ENCODE assay signal across 30 cellular contexts in genomic region chr13:45941261-45941660, GRCh38.
DNase-seq lines count a peak whose midpoint lies in the region; ATAC-seq and TF ChIP-seq lines count a peak whose summit lies in the region.
"Had no signal": no experiment of that assay in that cellular context is flagged by ENCODE, and none has a peak within 500 bp of the region (broad histone marks: within the 10 kb centered on the region; RNA-seq: fewer than 3 reads in every experiment).

No MANE protein-coding gene starts in this region.

- in situ Hi-C loops in SK-MEL-5 (cut with HindIII; ENCODE audit: low pct_unique_long_range_greater_than_20kb, low sequenced_read_pairs): no loop called here

- H3K79me2 ChIP-seq in DND-41 (ENCODE audit: insufficient read depth, low read length): no peaks in the 10 kb centered on the region

- H3K36me3 ChIP-seq in DND-41 (ENCODE audit: insufficient read depth, low read length): no peaks in the 10 kb centered on the region
- H3K36me3 ChIP-seq: ascending aorta, tibial artery, vagina had no signal

- no peak overlapping the region for H3K4me2 ChIP-seq in DND-41 (ENCODE audit: insufficient read depth, low read length)
- H3K4me2 ChIP-seq: KMS-11 had no signal

- H3K9ac ChIP-seq in DND-41 (ENCODE audit: low read depth, low read length): no peak overlapping the region
- H3K9ac ChIP-seq: GM23248, KMS-11 had no signal

- H3K27ac ChIP-seq in DND-41 (ENCODE audit: low read length): no peak overlapping the region
- H3K27ac ChIP-seq: ascending aorta, GM23248, KMS-11, tibial artery, vagina had no signal

- H3K4me1 ChIP-seq in DND-41 (ENCODE audit: insufficient read depth, low read length): no peaks in the 10 kb centered on the region
- H3K4me1 ChIP-seq: ascending aorta, tibial artery, vagina had no signal

- H3K4me3 ChIP-seq in DND-41 (ENCODE audit: low read depth in 1 of 2, low read length in 2 of 2): no peak overlapping the region
- H3K4me3 ChIP-seq: ascending aorta, GM23248, lung, tibial artery, vagina had no signal

- DNase-seq in DND-41: peak; percentile 11
- peak; percentile 0 for DNase-seq in HPDE6-E6E7 (ENCODE audit: extremely low spot score)
- peak; percentile 8 for DNase-seq in SK-MEL-5 (ENCODE audit: low read depth, low spot score)
- peak; percentile 49 for DNase-seq in iPS-NIHi11 (ENCODE audit: low spot score)
- no peak for DNase-seq in SW480 (ENCODE audit: low spot score)
- DNase-seq in NCI-H1092 (lab: John Stamatoyannopoulos, UW): no peak
- DNase-seq: activated CD4-positive, alpha-beta T cell treated with anti-CD3 and anti-CD28 coated beads, Interleukin-2, amount 10 ng/mL, durations not matched to agents 7 days and 5 days; activated gamma-delta T cell treated with Interleukin-2 at 50 U/mL for 16 hours; activated T-cell treated with anti-CD3 and anti-CD28 coated beads, Interleukin-2, amount 50 U/mL, for 24 hours; CD8-positive, alpha-beta memory T cell; GDM1; GM23248; HFFc6; immature natural killer cell; left cardiac atrium; natural killer cell; NCI-H1436 treated with DMSO at 0.1 percent for 48 hours; NCI-H510A; SHP77; stimulated activated CD4-positive, alpha-beta T cell treated with anti-CD3 and anti-CD28 coated beads, Interleukin-4, amount 100 ng/mL, for 4 hours; SW 1271; T-helper 9 cell; tibial artery had no signal

- no peaks in the 10 kb centered on the region for H4K20me1 ChIP-seq in DND-41 (ENCODE audit: insufficient read depth, low read length)

- peaks cover 15% of the 10 kb centered on the region for H3K27me3 ChIP-seq in DND-41 (ENCODE audit: insufficient read depth, low read length, poor library complexity)
- H3K27me3 ChIP-seq: ascending aorta, vagina had no signal

- no peak overlapping the region for H2AFZ ChIP-seq in DND-41 (ENCODE audit: low read depth, low read length)
- H2AFZ ChIP-seq: GM23248 had no signal

- TF ChIP-seq CTCF in DND-41 (IDR thresholded peaks at IDR 0.05; ENCODE audit: borderline replicate concordance, extremely low read depth, low read length, poor library complexity, severe bottlenecking): no peak

- H3K9me3 ChIP-seq in DND-41 (ENCODE audit: insufficient read depth, low read length, severe bottlenecking): no peaks in the 10 kb centered on the region
- H3K9me3 ChIP-seq: ascending aorta, tibial artery, vagina had no signal

- ATAC-seq in DND-41 (ENCODE audit: insufficient read depth, low read depth) (peak; percentile 35; the same call in 1 of the 3 replicates), HG02571 (IDR thresholded peaks at IDR 0.05; ENCODE audit: unreplicated experiment) (no peak), GM21717 (IDR thresholded peaks at IDR 0.05; ENCODE audit: unreplicated experiment) (no peak)
- ATAC-seq: left cardiac atrium, natural killer cell, Panc1 had no signal

Comparison
In these comparisons a context has a peak if more than half of its experiments do, and no peak if none do; other contexts are left out.
1. DNase-seq: peak in DND-41 (single experiment), HPDE6-E6E7 (single experiment), SK-MEL-5 (single experiment) and iPS-NIHi11 (single experiment); none in SW480 (single experiment) and NCI-H1092 (single experiment).